In genomic region chr1:101181930-101182329, GRCh38 we compare ENCODE assay signal across 14 cellular contexts. TPM values are rescaled to one million over a fixed set of nuclear protein-coding genes. Genes with fewer than 3 reads are reported as not detected.
A peak's percentile ranks its signal among the peaks of the same experiment; 100 is the strongest.
DNase-seq lines count a peak whose midpoint lies in the region; ATAC-seq lines count a peak whose summit lies in the region.
"Had no signal": no experiment of that assay in that cellular context is flagged by ENCODE, and none has a peak within 500 bp of the region (broad histone marks: within the 10 kb centered on the region; RNA-seq: fewer than 3 reads in every experiment).

No MANE protein-coding gene starts in this region.

- H3K4me3 Mint-ChIP-seq in activated CD4-positive, alpha-beta T cell treated with anti-CD3 and anti-CD28 coated beads, Interleukin-2, amount 10 ng/mL, durations not matched to agents 24 days and 14 days = peak overlapping the region; percentile 8
- peak overlapping the region; percentile 51 for H3K4me3 Mint-ChIP-seq in activated T-helper 17 cell treated with anti-CD3 and anti-CD28 coated beads, Interleukin-2, amount 50 U/mL, for 72 hours

- peaks cover 58% of the 10 kb centered on the region for H3K4me1 Mint-ChIP-seq in activated CD4-positive, alpha-beta T cell treated with anti-CD3 and anti-CD28 coated beads, Interleukin-2, amount 10 ng/mL, durations not matched to agents 24 days and 14 days
- peaks cover 45% of the 10 kb centered on the region for H3K4me1 Mint-ChIP-seq in activated T-helper 17 cell treated with anti-CD3 and anti-CD28 coated beads, Interleukin-2, amount 50 U/mL, for 72 hours

- no peak for ATAC-seq in activated T-helper 17 cell treated with anti-CD3 and anti-CD28 coated beads, Interleukin-2, amount 50 U/mL, for 72 hours (replicated peaks)
- peak; percentile 57 for ATAC-seq in Right ventricle myocardium superior (ENCODE audit: poor library complexity)
- ATAC-seq: A549, SK-N-SH treated with all-trans-retinoic acid at 6 μM for 48 hours had no signal

- H3K36me3 Mint-ChIP-seq in activated CD4-positive, alpha-beta T cell treated with anti-CD3 and anti-CD28 coated beads, Interleukin-2, amount 10 ng/mL, durations not matched to agents 24 days and 14 days (ENCODE audit: low read depth) = peaks cover under 1% of the 10 kb centered on the region
- H3K36me3 Mint-ChIP-seq in activated T-helper 17 cell treated with anti-CD3 and anti-CD28 coated beads, Interleukin-2, amount 50 U/mL, for 72 hours (ENCODE audit: low read depth) = peaks cover 13% of the 10 kb centered on the region

- no peaks in the 10 kb centered on the region for H3K27me3 Mint-ChIP-seq in activated CD4-positive, alpha-beta T cell treated with anti-CD3 and anti-CD28 coated beads, Interleukin-2, amount 10 ng/mL, durations not matched to agents 24 days and 14 days
- no peaks in the 10 kb centered on the region for H3K27me3 Mint-ChIP-seq in activated T-helper 17 cell treated with anti-CD3 and anti-CD28 coated beads, Interleukin-2, amount 50 U/mL, for 72 hours

- no peak for DNase-seq in activated CD4-positive, alpha-beta T cell treated with anti-CD3 and anti-CD28 coated beads, Interleukin-2, amount 10 ng/mL, durations not matched to agents 24 days and 14 days
- no peak for DNase-seq in activated CD4-positive, alpha-beta T cell treated with anti-CD3 and anti-CD28 coated beads for 48 hours
- DNase-seq in Right ventricle myocardium superior = no peak
- DNase-seq in renal cortical epithelial cell (ENCODE audit: low read depth) = peak; percentile 9
- DNase-seq in NCI-H2171 treated with DMSO at 0.1 percent for 48 hours (lab: John Stamatoyannopoulos, UW) = no peak
- no peak for DNase-seq in A172 (ENCODE audit: low spot score)
- no peak for DNase-seq in Kasumi-1 (lab: John Stamatoyannopoulos, UW)
- DNase-seq: activated CD4-positive, CD25-positive, alpha-beta regulatory T cell treated with anti-CD3 and anti-CD28 coated beads, Interleukin-2, amount 50 U/mL, for 72 hours; effector CD8-positive, alpha-beta T cell; H7; NCI-H1436 had no signal

- H3K9me3 Mint-ChIP-seq in activated CD4-positive, alpha-beta T cell treated with anti-CD3 and anti-CD28 coated beads, Interleukin-2, amount 10 ng/mL, durations not matched to agents 24 days and 14 days = peaks cover 12% of the 10 kb centered on the region
- H3K9me3 Mint-ChIP-seq in activated T-helper 17 cell treated with anti-CD3 and anti-CD28 coated beads, Interleukin-2, amount 50 U/mL, for 72 hours = no peaks in the 10 kb centered on the region

- peak overlapping the region; percentile 69 for H3K27ac Mint-ChIP-seq in activated CD4-positive, alpha-beta T cell treated with anti-CD3 and anti-CD28 coated beads, Interleukin-2, amount 10 ng/mL, durations not matched to agents 24 days and 14 days
- peak overlapping the region; percentile 99 for H3K27ac Mint-ChIP-seq in activated T-helper 17 cell treated with anti-CD3 and anti-CD28 coated beads, Interleukin-2, amount 50 U/mL, for 72 hours

- intact Hi-C loops in activated CD4-positive, alpha-beta T cell treated with anti-CD3 and anti-CD28 coated beads, Interleukin-2, amount 10 ng/mL, durations not matched to agents 24 days and 14 days (cut with micrococcal nuclease) = no loop called here
- intact Hi-C loops in Right ventricle myocardium superior (cut with DNase I) = loop anchor here (10.0 kb wide), 1 partner anchor 53 kb away; the partner anchor contains the start of gene S1PR1

RNA-seq across cellular contexts. Expression of gene S1PR1, which starts 54.9 kb away (rescaled TPM):
- total RNA-seq in activated CD4-positive, alpha-beta T cell treated with anti-CD3 and anti-CD28 coated beads, Interleukin-2, amount 10 ng/mL, durations not matched to agents 24 days and 14 days = 49.5 and 51.2 TPM in 2 replicates
- total RNA-seq in activated T-helper 17 cell treated with anti-CD3 and anti-CD28 coated beads, Interleukin-2, amount 50 U/mL, for 72 hours = 100 to 1,000 TPM; 147 to 170 TPM
- total RNA-seq in Right ventricle myocardium superior = 50.9 TPM
- total RNA-seq in renal cortical epithelial cell = 6.8 and 8.2 TPM in 2 replicates
- total RNA-seq in A172 (2014; rRNA removed; shearing (Covaris generic)) = 0.50 and 0.91 TPM in 2 replicates
